ENCODE assay signal across 13 cellular contexts in genomic region chr5:73764586-73764985, GRCh38.
DNase-seq lines count a peak whose midpoint lies in the region; ATAC-seq, FAIRE-seq and TF ChIP-seq lines count a peak whose summit lies in the region.
"Had no signal": no experiment of that assay in that cellular context is flagged by ENCODE, and none has a peak within 500 bp of the region (broad histone marks: within the 10 kb centered on the region; RNA-seq: fewer than 3 reads in every experiment).

No MANE protein-coding gene starts in this region.

- no peaks in the 10 kb centered on the region for H3K27me3 Mint-ChIP-seq in activated CD4-positive, alpha-beta T cell treated with anti-CD3 and anti-CD28 coated beads for 36 hours

- no peak overlapping the region for H3K4me3 Mint-ChIP-seq in activated CD4-positive, alpha-beta T cell treated with anti-CD3 and anti-CD28 coated beads for 36 hours
- H3K4me3 Mint-ChIP-seq: activated B cell treated with CpG ODN at 0.5 μM for 24 hours; CD4-positive, alpha-beta T cell had no signal

- no peaks in the 10 kb centered on the region for H3K9me3 ChIP-seq in HepG2 (ENCODE audit: low read length)

- peak; percentile 13 for DNase-seq in COLO829 (ENCODE audit: low spot score)
- peak; percentile 47 for DNase-seq in LoVo (ENCODE audit: low spot score)
- DNase-seq in brain microvascular endothelial cell: peak; percentile 70
- peak; percentile 78 for DNase-seq in HepG2 (ENCODE audit: low spot score)
- no peak for DNase-seq in activated CD4-positive, alpha-beta T cell treated with anti-CD3 and anti-CD28 coated beads for 36 hours
- no peak for DNase-seq in activated naive CD4-positive, alpha-beta T cell treated with Interleukin-2 at 50 U/mL for 16 hours
- no peak for DNase-seq in stimulated activated CD4-positive, alpha-beta T cell treated with anti-CD3 and anti-CD28 coated beads, Interleukin-2, amount 100 ng/mL, for 24 hours
- DNase-seq: activated B cell treated with CpG ODN at 0.5 μM for 24 hours; CD4-positive, alpha-beta T cell; NCI-H1105; NCI-H510A; SHP77 had no signal

- H3K27ac Mint-ChIP-seq in activated CD4-positive, alpha-beta T cell treated with anti-CD3 and anti-CD28 coated beads for 36 hours: no peak overlapping the region
- H3K27ac Mint-ChIP-seq: activated B cell treated with CpG ODN at 0.5 μM for 24 hours; CD4-positive, alpha-beta T cell had no signal

- FAIRE-seq in HepG2 (lab: Jason Lieb, UNC): no peak

- no peaks in the 10 kb centered on the region for H3K36me3 ChIP-seq in brain microvascular endothelial cell (replicated peaks)
- H3K36me3 ChIP-seq in HepG2 (replicated peaks in 1 of 2; ENCODE audit: control insufficient read depth in 1 of 2, insufficient read depth in 2 of 2, low read length in 2 of 2): no peaks in the 10 kb centered on the region; a peak in 1 of 5 replicates

- peaks cover 57% of the 10 kb centered on the region for H3K4me1 ChIP-seq in HepG2 (ENCODE audit: insufficient read depth, low read length)

- no peaks in the 10 kb centered on the region for H3K79me2 ChIP-seq in HepG2 (ENCODE audit: insufficient read depth, low read length)

- ATAC-seq in HepG2 (peak; percentile 70), HG02938 (IDR thresholded peaks at IDR 0.05; ENCODE audit: unreplicated experiment) (no peak)
- ATAC-seq in activated CD4-positive, alpha-beta T cell treated with anti-CD3 and anti-CD28 coated beads for 36 hours: no peak

- no peaks in the 10 kb centered on the region for H3K4me1 Mint-ChIP-seq in activated CD4-positive, alpha-beta T cell treated with anti-CD3 and anti-CD28 coated beads for 36 hours
- H3K4me1 Mint-ChIP-seq: activated B cell treated with CpG ODN at 0.5 μM for 24 hours had no signal

- H3K9me3 Mint-ChIP-seq in activated CD4-positive, alpha-beta T cell treated with anti-CD3 and anti-CD28 coated beads for 36 hours (ENCODE audit: low read depth): peaks cover 9% of the 10 kb centered on the region
- H3K9me3 Mint-ChIP-seq: activated B cell treated with CpG ODN at 0.5 μM for 24 hours had no signal

- no peaks in the 10 kb centered on the region for H3K36me3 Mint-ChIP-seq in activated CD4-positive, alpha-beta T cell treated with anti-CD3 and anti-CD28 coated beads for 36 hours (ENCODE audit: low read depth)

- intact Hi-C loops in HepG2 (cut with micrococcal nuclease; ENCODE audit: unreplicated experiment): loop anchor here (5.0 kb wide), 1 partner anchor 37 kb away; no protein-coding TSS in a partner anchor
- intact Hi-C loops in activated CD4-positive, alpha-beta T cell treated with anti-CD3 and anti-CD28 coated beads for 36 hours (cut with DNase I, micrococcal nuclease): no loop called here

- peak overlapping the region; percentile 41 for H3K4me2 ChIP-seq in HepG2 (ENCODE audit: low read depth, low read length)

- in situ Hi-C loops in brain microvascular endothelial cell (cut with HindIII; ENCODE audit: low pct_ligation_motif_present, low sequenced_read_pairs) (no loop called here), HepG2 (cut with HindIII; ENCODE audit: extremely low pct_ligation_motif_present, low pct_unique_long_range_greater_than_20kb) (no loop called here)

- H2AFZ ChIP-seq in HepG2 (ENCODE audit: low read length): no peak overlapping the region

- no peak for TF ChIP-seq CTCF in brain microvascular endothelial cell (IDR thresholded peaks at IDR 0.05; ENCODE audit: low read depth, low read length, missing control alignments)
- no peak for TF ChIP-seq CTCF in HepG2 (CRISPR knock-in tag; IDR thresholded peaks at IDR 0.05)

- CTCF ChIA-PET in HepG2 (lab: Yijun Ruan, JAX; ENCODE audit: low intra/inter-chr PET ratio, low total read pairs): no interaction called here
- CTCF ChIA-PET in activated CD4-positive, alpha-beta T cell treated with anti-CD3 and anti-CD28 coated beads for 36 hours (lab: Charles Lee): interaction anchor here (0.5 to 0.9 kb wide), 2 partner anchors 9 to 49 kb away, joined by 3 read pairs; no protein-coding TSS in a partner anchor

- POLR2A ChIA-PET in HepG2 (lab: Yijun Ruan, JAX): no interaction called here
- POLR2A ChIA-PET in activated CD4-positive, alpha-beta T cell treated with anti-CD3 and anti-CD28 coated beads for 36 hours (lab: Charles Lee): no interaction called here

- no peaks in the 10 kb centered on the region for H3K27me3 ChIP-seq in brain microvascular endothelial cell (replicated peaks)
- no peaks in the 10 kb centered on the region for H3K27me3 ChIP-seq in HepG2 (ENCODE audit: control insufficient read depth in 1 of 2, insufficient read depth in 2 of 2, low read length in 2 of 2)

- H3K27ac ChIP-seq in brain microvascular endothelial cell: peak overlapping the region; percentile 67
- H3K27ac ChIP-seq in HepG2 (ENCODE audit: extremely low read length, insufficient read depth, low read length): peak overlapping the region; percentile 66

- no peak overlapping the region for H3K9ac ChIP-seq in HepG2 (ENCODE audit: insufficient read depth, low read depth, low read length)

- BruUV-seq in HepG2 (replicated peaks; lab: Mats Ljungman, UMichigan): no TSS peak

- no peak overlapping the region for H3K4me3 ChIP-seq in brain microvascular endothelial cell (ENCODE audit: low read depth, low read length)
- no peak overlapping the region; a peak in 1 of 6 replicates for H3K4me3 ChIP-seq in HepG2 (replicated peaks in 1 of 3; ENCODE audit: insufficient read depth in 1 of 3, low read depth in 2 of 3, low read length in 3 of 3)

- peak in 1 of 2 experiments; percentile 84; a peak in 2 of 4 replicates for TF ChIP-seq EP300 in HepG2 (IDR thresholded peaks at IDR 0.05; ENCODE audit: low read depth in 2 of 2, low read length in 2 of 2)
- peak; percentile 70; the same call in 1 of the 2 replicates for TF ChIP-seq EP300 in HepG2 (CRISPR knock-in tag; IDR thresholded peaks at IDR 0.05; ENCODE audit: borderline replicate concordance)

- 93% methylated on average over 2 of the region's 2 CpGs for WGBS in HepG2 (ENCODE audit: low lambda C conversion rate)

- no peak for TF ChIP-seq POLR2A in HepG2 (IDR thresholded peaks at IDR 0.05; ENCODE audit: insufficient read depth in 1 of 2, low read depth in 2 of 2, low read length in 2 of 2)

- no peaks in the 10 kb centered on the region for H4K20me1 ChIP-seq in HepG2 (ENCODE audit: insufficient read depth, low read length)

- no peak for TF ChIP-seq RAD21 in HepG2 (CRISPR knock-in tag; IDR thresholded peaks at IDR 0.05)

TF ChIP-seq in HepG2, 621 proteins besides CTCF, POLR2A, EP300 and RAD21 (continues in another document):
- TF ChIP-seq SAP130 (CRISPR knock-in tag; IDR thresholded peaks at IDR 0.05; ENCODE audit: low read depth) (peak; percentile 67), BCLAF1 (IDR thresholded peaks at IDR 0.05) (no peak), NAIF1 (CRISPR knock-in tag; IDR thresholded peaks at IDR 0.05; ENCODE audit: borderline replicate concordance) (no peak), ARID3A (IDR thresholded peaks at IDR 0.05; ENCODE audit: low read depth, low read length) (peak; percentile 74; the same call in 1 of the 2 replicates), ZNF235 (CRISPR knock-in tag; IDR thresholded peaks at IDR 0.05; ENCODE audit: borderline replicate concordance) (no peak), ZNF143 (CRISPR knock-in tag; IDR thresholded peaks at IDR 0.05) (no peak), ZNF776 (CRISPR knock-in tag; IDR thresholded peaks at IDR 0.05) (no peak), ZNF792 (CRISPR knock-in tag; IDR thresholded peaks at IDR 0.05) (no peak), MAFF (IDR thresholded peaks at IDR 0.05; ENCODE audit: low read depth, low read length) (0 out of 2 replicates have a peak, but pooled peaks have one; percentile 5), ERF (CRISPR knock-in tag; IDR thresholded peaks at IDR 0.05) (0 out of 2 replicates have a peak, but pooled peaks have one; percentile 51), AKAP8 (CRISPR knock-in tag; IDR thresholded peaks at IDR 0.05) (no peak), HMG20A (CRISPR knock-in tag; IDR thresholded peaks at IDR 0.05; ENCODE audit: borderline replicate concordance) (peak; percentile 98), HIVEP1 (CRISPR knock-in tag; IDR thresholded peaks at IDR 0.05) (no peak), ZNF264 (CRISPR knock-in tag; IDR thresholded peaks at IDR 0.05) (no peak)

Comparison
In these comparisons a context has a peak if more than half of its experiments do, and no peak if none do; other contexts are left out.
1. DNase-seq: peak in COLO829 (single experiment), LoVo (single experiment), brain microvascular endothelial cell (single experiment) and HepG2 (single experiment); none in activated CD4-positive, alpha-beta T cell treated with anti-CD3 and anti-CD28 coated beads for 36 hours (single experiment), activated naive CD4-positive, alpha-beta T cell treated with Interleukin-2 at 50 U/mL for 16 hours (single experiment) and stimulated activated CD4-positive, alpha-beta T cell treated with anti-CD3 and anti-CD28 coated beads, Interleukin-2, amount 100 ng/mL, for 24 hours (0 of 2).